Comparison of ENCODE assay signal across 7 cellular contexts in the genomic region with DNA sequence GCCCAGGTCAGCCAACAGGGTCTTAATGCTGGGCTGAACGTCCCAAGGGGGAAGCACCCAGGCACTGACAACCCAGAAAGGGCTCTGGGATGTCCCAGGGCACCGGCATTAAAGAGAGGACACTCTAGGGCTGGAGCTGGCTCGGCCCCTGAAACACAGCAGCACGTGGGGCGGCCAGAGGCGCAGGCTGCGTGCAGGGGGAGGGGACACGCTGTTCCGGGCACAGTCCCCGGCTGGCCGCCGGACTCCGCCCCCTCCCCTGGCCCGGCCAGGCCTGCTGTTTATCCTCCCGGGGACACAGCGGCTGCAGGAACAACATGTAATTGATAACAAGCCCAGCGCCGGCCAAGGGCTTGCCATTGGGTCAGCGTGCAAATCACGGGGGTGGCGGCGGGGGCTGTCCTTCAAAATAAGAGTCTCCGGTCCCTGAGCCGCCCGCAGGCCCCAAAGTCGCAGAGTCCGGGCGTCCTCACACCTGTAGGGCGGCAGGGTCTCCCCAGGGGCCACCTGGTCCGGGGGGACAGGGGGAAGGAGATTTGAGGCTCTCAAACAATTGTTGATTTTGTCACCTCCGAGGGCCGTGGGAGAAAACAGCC. TPM values are rescaled to one million over a fixed set of nuclear protein-coding genes. Genes with fewer than 3 reads are reported as not detected.
DNase-seq lines count a peak whose midpoint lies in the region; FAIRE-seq and TF ChIP-seq lines count a peak whose summit lies in the region.

No MANE protein-coding gene starts in this region.

- no peaks in the 10 kb centered on the region for H3K9me3 ChIP-seq in iPS-20b (ENCODE audit: insufficient read depth, low read depth, low read length)

- peak; percentile 45 for DNase-seq in GM12891 (ENCODE audit: insufficient read length, low spot score)
- peak; percentile 61 for DNase-seq in NCI-H69 (lab: John Stamatoyannopoulos, UW)
- no peak for DNase-seq in bronchial epithelial cell (ENCODE audit: low read depth)
- DNase-seq in retinal pigment epithelial cell (ENCODE audit: low read depth) = peak; percentile 41
- DNase-seq in A172 (ENCODE audit: low spot score) = no peak
- no peak for DNase-seq in SW 1271 (lab: John Stamatoyannopoulos, UW)

- peak overlapping the region; percentile 86; the same call in 1 of the 2 replicates for H3K9ac ChIP-seq in iPS-20b (ENCODE audit: low read depth, low read length)

- H3K36me3 ChIP-seq in bronchial epithelial cell (ENCODE audit: control insufficient read depth, insufficient read depth, low read length) = no peaks in the 10 kb centered on the region
- peaks cover 10% of the 10 kb centered on the region; the same call in 1 of the 2 replicates for H3K36me3 ChIP-seq in iPS-20b (ENCODE audit: insufficient read depth, low read depth, low read length)

- peak overlapping the region; percentile 48 for H3K4me3 ChIP-seq in bronchial epithelial cell (ENCODE audit: low read depth, low read length)
- peak overlapping the region; percentile 78 for H3K4me3 ChIP-seq in iPS-20b (ENCODE audit: low read length)
- H3K4me3 ChIP-seq in retinal pigment epithelial cell (ENCODE audit: low read length) = peak overlapping the region; percentile 47

- H3K27me3 ChIP-seq in bronchial epithelial cell (ENCODE audit: control insufficient read depth, insufficient read depth, low read length) (peaks cover 10% of the 10 kb centered on the region), iPS-20b (ENCODE audit: insufficient read depth, low read length) (peaks cover 31% of the 10 kb centered on the region)

- H3K27ac ChIP-seq in iPS-20b (ENCODE audit: low read length) = no peak overlapping the region

- peaks cover 14% of the 10 kb centered on the region; the same call in 1 of the 2 replicates for H3K4me1 ChIP-seq in iPS-20b (ENCODE audit: insufficient read depth, low read length)

- no peak for FAIRE-seq in GM12891 (lab: Jason Lieb, UNC)
- no peak for FAIRE-seq in bronchial epithelial cell (lab: Jason Lieb, UNC)

- TF ChIP-seq CTCF in bronchial epithelial cell (IDR thresholded peaks at IDR 0.05; ENCODE audit: insufficient read depth, low read length, severe bottlenecking) = no peak
- TF ChIP-seq CTCF in retinal pigment epithelial cell (conservative IDR thresholded peaks at IDR 0.05; ENCODE audit: low read depth, low read length) = no peak

- no peak for TF ChIP-seq POLR2A in GM12891 (IDR thresholded peaks at IDR 0.05; ENCODE audit: low read depth, low read length)

TF ChIP-seq in GM12891, 5 proteins besides CTCF, POLR2A, EP300 and RAD21:
- no peak for TF ChIP-seq SPI1 (IDR thresholded peaks at IDR 0.05; ENCODE audit: low read depth, low read length)
- TF ChIP-seq TAF1 (IDR thresholded peaks at IDR 0.05; ENCODE audit: low read depth, low read length) = no peak
- TF ChIP-seq PAX5 (IDR thresholded peaks at IDR 0.05; ENCODE audit: insufficient read depth, low read length, severe bottlenecking) = no peak
- TF ChIP-seq POU2F2 (IDR thresholded peaks at IDR 0.05; ENCODE audit: low read depth, low read length) = no peak
- no peak for TF ChIP-seq POLR2AphosphoS5 (IDR thresholded peaks at IDR 0.05; ENCODE audit: low read depth, low read length)

RNA-seq across cellular contexts. Expression of a gene that starts 1.3 kb away (rescaled TPM):
- polyA plus RNA-seq in GM12891 (2012; ENCODE audit: low read depth, missing spikeins) = not detected
- 0.26 and 3.4 TPM in 2 replicates for total RNA-seq in bronchial epithelial cell
- 0.03 and 0.31 TPM in 2 replicates for total RNA-seq in A172 (2014; rRNA removed; shearing (Covaris generic))

RNA-seq across cellular contexts. Expression of a gene that starts 38.8 kb away (rescaled TPM):
- polyA plus RNA-seq in GM12891 (2012; ENCODE audit: low read depth, missing spikeins) = not detected
- not detected in 2 replicates for total RNA-seq in bronchial epithelial cell
- total RNA-seq in A172 (2014; rRNA removed; shearing (Covaris generic)) = not detected in 2 replicates

Comparison
In these comparisons a context has a peak if more than half of its experiments do, and no peak if none do; other contexts are left out.
1. DNase-seq: peak in GM12891 (single experiment), NCI-H69 (single experiment) and retinal pigment epithelial cell (single experiment); none in bronchial epithelial cell (single experiment), A172 (single experiment) and SW 1271 (0 of 2).
2. Peak in every context shown above with its lines, with median percentiles within 50 percentile points of each other: H3K4me3 ChIP-seq.